Comparison of ENCODE assay signal across 12 cellular contexts in genomic region chr9:117936185-117936758, GRCh38.
DNase-seq lines count a peak whose midpoint lies in the region; ATAC-seq lines count a peak whose summit lies in the region.
"Had no signal": no experiment of that assay in that cellular context is flagged by ENCODE, and none has a peak within 500 bp of the region (broad histone marks: within the 10 kb centered on the region; RNA-seq: fewer than 3 reads in every experiment).

No MANE protein-coding gene starts in this region.

- ATAC-seq in GM19023 (IDR thresholded peaks at IDR 0.05; ENCODE audit: unreplicated experiment) (peak; percentile 93), HG02642 (IDR thresholded peaks at IDR 0.05; ENCODE audit: poor library complexity, unreplicated experiment) (peak; percentile 94), HG03521 (IDR thresholded peaks at IDR 0.05; ENCODE audit: unreplicated experiment) (peak; percentile 98), memory B cell (ENCODE audit: low read depth) (peak; percentile 99)

- peak overlapping the region; percentile 45 for H3K27ac Mint-ChIP-seq in memory B cell

- DNase-seq in memory B cell (ENCODE audit: low spot score in 2 of 2) (peak; percentile 11 to 36), NCI-H2107 (lab: John Stamatoyannopoulos, UW) (no peak), A172 (ENCODE audit: low spot score) (no peak), HuH-7.5 (ENCODE audit: low spot score) (no peak)
- DNase-seq in activated CD4-positive, alpha-beta T cell treated with anti-CD3 and anti-CD28 coated beads for 4 hours: no peak
- DNase-seq: activated CD8-positive, alpha-beta memory T cell treated with anti-CD3 and anti-CD28 coated beads for 24 hours; NCI-H1105 treated with DMSO at 0.1 percent for 48 hours; stimulated activated CD4-positive, alpha-beta T cell treated with anti-CD3 and anti-CD28 coated beads, Interleukin-15, amount 100 ng/mL, for 24 hours had no signal

- peaks cover 3% of the 10 kb centered on the region for H3K9me3 Mint-ChIP-seq in memory B cell
- H3K9me3 Mint-ChIP-seq: neural crest cell had no signal

- peak overlapping the region; percentile 37 for H3K4me3 Mint-ChIP-seq in memory B cell
- H3K4me3 Mint-ChIP-seq: neural crest cell had no signal

- H3K27me3 Mint-ChIP-seq in memory B cell: peaks cover 4% of the 10 kb centered on the region

- H3K4me1 Mint-ChIP-seq in memory B cell: peaks cover 8% of the 10 kb centered on the region

- H3K36me3 Mint-ChIP-seq in memory B cell: peaks cover 3% of the 10 kb centered on the region

Comparison
In these comparisons a context has a peak if more than half of its experiments do, and no peak if none do; other contexts are left out.
1. DNase-seq: peak in memory B cell (2 of 2); none in activated CD4-positive, alpha-beta T cell treated with anti-CD3 and anti-CD28 coated beads for 4 hours (0 of 2), NCI-H2107 (single experiment), A172 (single experiment) and HuH-7.5 (single experiment).
2. Peak in every context shown above with its lines, with median percentiles within 50 percentile points of each other: ATAC-seq.